In the genomic region with DNA sequence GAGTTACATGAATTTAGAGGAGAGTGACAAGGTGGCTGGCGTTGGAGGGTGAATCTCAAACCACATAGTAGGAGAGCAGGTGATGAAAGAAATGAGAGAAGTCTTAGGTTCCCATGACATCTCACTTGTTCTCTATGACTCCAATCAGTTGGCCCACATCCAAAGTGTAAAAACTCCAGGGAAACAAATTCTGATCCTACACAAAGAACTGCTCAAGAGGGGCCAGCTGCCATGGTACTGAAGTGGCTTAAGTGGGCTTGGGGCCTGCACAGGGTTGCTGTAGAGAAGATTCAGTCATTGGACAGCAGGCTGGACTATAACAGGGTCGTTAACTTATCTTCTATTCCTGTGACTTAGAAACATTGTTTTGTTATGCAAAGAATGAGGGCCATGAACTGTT, we compare ENCODE assay signal across 21 cellular contexts. TPM values are rescaled to one million over a fixed set of nuclear protein-coding genes. Genes with fewer than 3 reads are reported as not detected.
A peak's percentile ranks its signal among the peaks of the same experiment; 100 is the strongest.
DNase-seq lines count a peak whose midpoint lies in the region; TF ChIP-seq lines count a peak whose summit lies in the region.
"Had no signal": no experiment of that assay in that cellular context is flagged by ENCODE, and none has a peak within 500 bp of the region (broad histone marks: within the 10 kb centered on the region; RNA-seq: fewer than 3 reads in every experiment).

No MANE protein-coding gene starts in this region.

- no peaks in the 10 kb centered on the region for H3K36me3 Mint-ChIP-seq in osteocyte (ENCODE audit: unreplicated experiment)

- peaks cover 3% of the 10 kb centered on the region for H3K27me3 Mint-ChIP-seq in osteocyte (ENCODE audit: unreplicated experiment)

- H3K4me3 Mint-ChIP-seq in osteocyte (ENCODE audit: unreplicated experiment), result no peak overlapping the region
- H3K4me3 Mint-ChIP-seq: HFFc6, T-helper 17 cell had no signal

- DNase-seq in NCI-H1105 treated with DMSO at 0.1 percent for 48 hours (lab: John Stamatoyannopoulos, UW) (peak; percentile 52), NCI-H1105 (lab: John Stamatoyannopoulos, UW) (no peak), COLO668 (lab: John Stamatoyannopoulos, UW; ENCODE audit: unreplicated experiment) (peak; percentile 5), NCI-H2029 treated with DMSO at 0.1 percent for 48 hours (lab: John Stamatoyannopoulos, UW) (peak; percentile 37), NCI-H524 treated with DMSO at 0.1 percent for 48 hours (lab: John Stamatoyannopoulos, UW) (peak; percentile 57), osteocyte (ENCODE audit: extremely low spot score, unreplicated experiment) (no peak)
- no peak for DNase-seq in activated CD8-positive, alpha-beta memory T cell treated with anti-CD3 and anti-CD28 coated beads, Interleukin-2, amount 50 U/mL, for 4 hours
- DNase-seq: DMS79; EL; GDM1; GOT3; HFFc6; KBM-7; MV-4-11; NCI-H1417 treated with DMSO at 0.1 percent for 48 hours; NCI-H1694 treated with DMSO at 0.1 percent for 48 hours; NCI-H226; NK-92 treated with Interleukin-12 subunit alpha and Interleukin-12 subunit beta, amount 100 ng/mL, for 24 hours; SJCRH30; T-helper 17 cell had no signal

- H3K4me1 Mint-ChIP-seq in osteocyte (ENCODE audit: unreplicated experiment), result no peaks in the 10 kb centered on the region
- H3K4me1 Mint-ChIP-seq: T-helper 17 cell had no signal

- H3K9me3 Mint-ChIP-seq in osteocyte (ENCODE audit: unreplicated experiment), result no peaks in the 10 kb centered on the region

- H3K27ac Mint-ChIP-seq in osteocyte (ENCODE audit: unreplicated experiment), result no peak overlapping the region
- H3K27ac Mint-ChIP-seq: HFFc6, T-helper 17 cell had no signal

- TF ChIP-seq CTCF in osteocyte (IDR thresholded peaks at IDR 0.05), result no peak

RNA-seq across cellular contexts. Expression of a gene that starts 7.6 kb away (rescaled TPM):
- total RNA-seq in osteocyte, result not detected in 2 replicates
- total RNA-seq: HFFc6, Right ventricle myocardium inferior, SJCRH30, T-helper 17 cell had no signal

Comparison
In these comparisons a context has a peak if more than half of its experiments do, and no peak if none do; other contexts are left out.
1. DNase-seq: peak in NCI-H1105 treated with DMSO at 0.1 percent for 48 hours (single experiment), COLO668 (single experiment), NCI-H2029 treated with DMSO at 0.1 percent for 48 hours (single experiment) and NCI-H524 treated with DMSO at 0.1 percent for 48 hours (single experiment); none in NCI-H1105 (single experiment), osteocyte (single experiment) and activated CD8-positive, alpha-beta memory T cell treated with anti-CD3 and anti-CD28 coated beads, Interleukin-2, amount 50 U/mL, for 4 hours (single experiment).